22 cellular contexts compared by ENCODE assay signal in genomic region chrX:8657883-8658282, GRCh38.
"Had no signal": no experiment of that assay in that cellular context is flagged by ENCODE, and none has a peak within 500 bp of the region (broad histone marks: within the 10 kb centered on the region; RNA-seq: fewer than 3 reads in every experiment).

No MANE protein-coding gene starts in this region.

- H3K27ac ChIP-seq: body of pancreas, cardiac muscle cell, epithelial cell of prostate, gastroesophageal sphincter, stomach, suprapubic skin, transverse colon, vagina had no signal

- H3K4me1 ChIP-seq: body of pancreas, gastroesophageal sphincter, stomach, transverse colon, vagina had no signal

- ATAC-seq: activated T-cell treated with anti-CD3 and anti-CD28 coated beads, Interleukin-2, amount 50 U/mL, for 72 hours; body of pancreas; gastroesophageal sphincter; sciatic nerve; stimulated activated memory B cell treated with anti-CD40 and anti-IgM and Interleukin-4, amounts not matched to agents 10 μg/mL and 1 μg/mL and 100 μg/mL, for 72 hours had no signal

- DNase-seq: activated CD4-positive, alpha-beta memory T cell treated with anti-CD3 and anti-CD28 coated beads, Interleukin-2, amount 10 ng/mL, durations not matched to agents 7 days and 5 days; activated CD4-positive, alpha-beta T cell treated with anti-CD3 and anti-CD28 coated beads for 48 hours; activated CD4-positive, CD25-positive, alpha-beta regulatory T cell; activated gamma-delta T cell; activated T-cell treated with anti-CD3 and anti-CD28 coated beads, Interleukin-2, amount 50 U/mL, for 72 hours; anterior cingulate cortex; body of pancreas; cortex of kidney; head of caudate nucleus; left cardiac atrium; nucleus accumbens; small intestine; stimulated activated CD4-positive, alpha-beta T cell treated with anti-CD3 and anti-CD28 coated beads, Interleukin-15, amount 100 ng/mL, for 24 hours; stomach; transverse colon had no signal

- H3K36me3 ChIP-seq: cardiac muscle cell, gastroesophageal sphincter, stomach, suprapubic skin, transverse colon, vagina had no signal

- H3K27me3 ChIP-seq: body of pancreas, cardiac muscle cell, gastroesophageal sphincter, stomach, suprapubic skin, transverse colon, vagina had no signal

- H3K4me3 ChIP-seq: body of pancreas, cardiac muscle cell, gastroesophageal sphincter, stomach, suprapubic skin, transverse colon, vagina had no signal

- H3K9me3 ChIP-seq: body of pancreas, gastroesophageal sphincter, stomach, suprapubic skin, transverse colon, vagina had no signal
